9 cellular contexts compared by ENCODE assay signal in genomic region chr2:215917953-215918620, GRCh38.
DNase-seq lines count a peak whose midpoint lies in the region; ATAC-seq and TF ChIP-seq lines count a peak whose summit lies in the region.
"Had no signal": no experiment of that assay in that cellular context is flagged by ENCODE, and none has a peak within 500 bp of the region (broad histone marks: within the 10 kb centered on the region; RNA-seq: fewer than 3 reads in every experiment).

No MANE protein-coding gene starts in this region.

- DNase-seq in H4 (ENCODE audit: low spot score): peak; percentile 57
- peak; percentile 57 for DNase-seq in MV-4-11 (lab: John Stamatoyannopoulos, UW)
- DNase-seq in fibroblast of villous mesenchyme (ENCODE audit: low read depth): peak; percentile 81
- no peak for DNase-seq in activated naive CD8-positive, alpha-beta T cell treated with anti-CD3 and anti-CD28 coated beads for 36 hours
- no peak for DNase-seq in LoVo (ENCODE audit: low spot score)
- DNase-seq in Right ventricle myocardium inferior (ENCODE audit: missing footprints): no peak
- no peak for DNase-seq in cortex of kidney (lab: John Stamatoyannopoulos, UW)
- DNase-seq: naive B cell had no signal

- no peaks in the 10 kb centered on the region for H3K9me3 Mint-ChIP-seq in activated naive CD8-positive, alpha-beta T cell treated with anti-CD3 and anti-CD28 coated beads for 36 hours
- H3K9me3 Mint-ChIP-seq: naive B cell had no signal

- TF ChIP-seq CTCF in fibroblast of villous mesenchyme (IDR thresholded peaks at IDR 0.05; ENCODE audit: insufficient read depth, low read depth, low read length): no peak

- H3K27ac Mint-ChIP-seq in activated naive CD8-positive, alpha-beta T cell treated with anti-CD3 and anti-CD28 coated beads for 36 hours: no peak overlapping the region

- intact Hi-C loops in Right ventricle myocardium inferior (cut with DNase I): no loop called here

- H3K27me3 Mint-ChIP-seq in activated naive CD8-positive, alpha-beta T cell treated with anti-CD3 and anti-CD28 coated beads for 36 hours: peaks cover 10% of the 10 kb centered on the region

- H3K4me3 ChIP-seq in fibroblast of villous mesenchyme (ENCODE audit: low read depth, low read length): no peak overlapping the region

- H3K4me3 Mint-ChIP-seq in activated naive CD8-positive, alpha-beta T cell treated with anti-CD3 and anti-CD28 coated beads for 36 hours: no peak overlapping the region
- H3K4me3 Mint-ChIP-seq: naive B cell had no signal

- H3K36me3 Mint-ChIP-seq in activated naive CD8-positive, alpha-beta T cell treated with anti-CD3 and anti-CD28 coated beads for 36 hours: no peaks in the 10 kb centered on the region
- H3K36me3 Mint-ChIP-seq: naive B cell had no signal

- ATAC-seq in GM18508 (IDR thresholded peaks at IDR 0.05; ENCODE audit: insufficient read depth, unreplicated experiment): peak; percentile 74
- ATAC-seq in Right ventricle myocardium inferior: no peak

- peaks cover 1% of the 10 kb centered on the region for H3K4me1 Mint-ChIP-seq in activated naive CD8-positive, alpha-beta T cell treated with anti-CD3 and anti-CD28 coated beads for 36 hours

Comparison
In these comparisons a context has a peak if more than half of its experiments do, and no peak if none do; other contexts are left out.
1. DNase-seq: peak in H4 (single experiment), MV-4-11 (single experiment) and fibroblast of villous mesenchyme (single experiment); none in activated naive CD8-positive, alpha-beta T cell treated with anti-CD3 and anti-CD28 coated beads for 36 hours (single experiment), LoVo (single experiment), Right ventricle myocardium inferior (single experiment) and cortex of kidney (single experiment).